Comparison of ENCODE assay signal across 6 cellular contexts in the genomic region with DNA sequence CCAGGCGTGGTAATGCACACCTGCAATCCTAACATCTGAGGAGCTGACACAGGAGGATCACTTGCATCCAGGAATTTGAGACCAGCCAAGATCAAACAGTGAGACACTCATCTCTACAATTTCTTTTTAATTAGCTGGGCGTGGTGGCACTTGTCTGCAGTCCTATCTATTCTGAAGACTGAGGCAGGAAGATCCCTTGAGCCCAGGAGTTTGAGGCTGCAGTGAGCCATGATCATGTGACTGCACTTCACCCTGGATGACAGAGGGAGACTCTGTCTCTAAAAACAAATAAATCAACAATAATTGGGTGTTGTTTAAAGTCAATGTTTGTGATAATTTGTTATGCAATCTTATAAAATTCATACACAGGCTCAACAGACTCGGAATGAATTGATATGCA.
"Had no signal": no experiment of that assay in that cellular context is flagged by ENCODE, and none has a peak within 500 bp of the region (broad histone marks: within the 10 kb centered on the region; RNA-seq: fewer than 3 reads in every experiment).

No MANE protein-coding gene starts in this region.

- ATAC-seq: naive thymus-derived CD8-positive, alpha-beta T cell had no signal

- DNase-seq: activated CD4-positive, CD25-positive, alpha-beta regulatory T cell treated with anti-CD3 and anti-CD28 coated beads, Interleukin-2, amount 50 U/mL, for 72 hours; activated naive CD4-positive, alpha-beta T cell treated with anti-CD3 and anti-CD28 coated beads, Interleukin-2, amount 10 ng/mL, durations not matched to agents 7 days and 5 days; left lung; stimulated activated CD4-positive, alpha-beta T cell treated with anti-CD3 and anti-CD28 coated beads, Interleukin-12 subunit alpha, Interleukin-12 subunit beta, amount 100 ng/mL, for 4 hours; uterus had no signal

- H3K36me3 Mint-ChIP-seq: naive thymus-derived CD8-positive, alpha-beta T cell had no signal

- H3K9me3 Mint-ChIP-seq: activated naive CD4-positive, alpha-beta T cell treated with anti-CD3 and anti-CD28 coated beads, Interleukin-2, amount 10 ng/mL, durations not matched to agents 7 days and 5 days; naive thymus-derived CD8-positive, alpha-beta T cell had no signal
